In genomic region chr17:35535406-35535805, GRCh38 we compare ENCODE assay signal across 10 cellular contexts. TPM values are rescaled to one million over a fixed set of nuclear protein-coding genes. Genes with fewer than 3 reads are reported as not detected.
"Had no signal": no experiment of that assay in that cellular context is flagged by ENCODE, and none has a peak within 500 bp of the region (broad histone marks: within the 10 kb centered on the region; RNA-seq: fewer than 3 reads in every experiment).

No MANE protein-coding gene starts in this region.

RNA-seq across cellular contexts. Expression of gene SLFN12L, which starts 2.1 kb away (rescaled TPM):
- total RNA-seq: ascending aorta, SK-MEL-5 had no signal

RNA-seq across cellular contexts. Expression of gene SLFN14, which starts 25.2 kb away (rescaled TPM):
- total RNA-seq: ascending aorta, breast epithelium, dermis blood vessel endothelial cell, gastrocnemius medialis, lower leg skin, ovary, pulmonary artery endothelial cell, SK-MEL-5, transverse colon had no signal
- polyA plus RNA-seq: heart left ventricle, ovary had no signal
